In genomic region chr7:117118579-117119180, GRCh38 we compare ENCODE assay signal across 1 cellular context.
TF ChIP-seq lines count a peak whose summit lies in the region.

No MANE protein-coding gene starts in this region.

TF ChIP-seq in GM23338, 12 proteins besides CTCF, POLR2A, EP300 and RAD21 (continued from another document):
- TF ChIP-seq CREB1 (CRISPR knock-in tag; IDR thresholded peaks at IDR 0.05; ENCODE audit: low read depth) (no peak), JUNB (IDR thresholded peaks at IDR 0.05; ENCODE audit: unreplicated experiment) (no peak), EZH2phosphoT487 (IDR thresholded peaks at IDR 0.05; ENCODE audit: unreplicated experiment) (no peak), POLR2AphosphoS5 (IDR thresholded peaks at IDR 0.05; ENCODE audit: low read depth) (no peak), STAT1 (IDR thresholded peaks at IDR 0.05; ENCODE audit: unreplicated experiment) (no peak), EZH2 (IDR thresholded peaks at IDR 0.05; ENCODE audit: low read depth, unreplicated experiment) (no peak), NANOG (IDR thresholded peaks at IDR 0.05; ENCODE audit: borderline replicate concordance) (no peak), ZNF462 (CRISPR knock-in tag; IDR thresholded peaks at IDR 0.05) (no peak), ZNF114 (CRISPR knock-in tag; IDR thresholded peaks at IDR 0.05) (no peak)
